In the genomic region with DNA sequence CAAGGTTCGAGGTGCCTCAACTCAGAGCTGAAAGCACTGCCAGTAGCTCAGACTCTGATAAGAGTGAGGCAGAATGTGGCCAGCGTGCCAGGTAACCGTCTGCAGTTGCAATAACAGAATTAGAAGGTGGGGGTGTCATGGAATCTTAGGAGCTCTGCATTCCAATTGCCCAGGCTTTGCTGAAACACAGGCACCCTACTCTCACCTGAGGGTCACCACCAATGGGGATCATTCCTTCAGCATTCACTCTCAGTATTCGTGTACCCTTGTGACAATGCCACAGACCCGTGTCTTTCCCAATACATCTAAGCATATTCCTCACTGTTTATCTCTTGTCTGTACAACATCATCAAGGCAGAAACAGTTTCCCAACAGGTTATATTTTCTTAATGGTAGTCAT, we compare ENCODE assay signal across 8 cellular contexts. TPM values are rescaled to one million over a fixed set of nuclear protein-coding genes. Genes with fewer than 3 reads are reported as not detected.
DNase-seq lines count a peak whose midpoint lies in the region; ATAC-seq and TF ChIP-seq lines count a peak whose summit lies in the region.
"Not testable (repeated sequence)": the region's sequence is repeated elsewhere in the genome, so short reads cannot be mapped to it uniquely, and the experiment has no call there.

A gene with protein sequence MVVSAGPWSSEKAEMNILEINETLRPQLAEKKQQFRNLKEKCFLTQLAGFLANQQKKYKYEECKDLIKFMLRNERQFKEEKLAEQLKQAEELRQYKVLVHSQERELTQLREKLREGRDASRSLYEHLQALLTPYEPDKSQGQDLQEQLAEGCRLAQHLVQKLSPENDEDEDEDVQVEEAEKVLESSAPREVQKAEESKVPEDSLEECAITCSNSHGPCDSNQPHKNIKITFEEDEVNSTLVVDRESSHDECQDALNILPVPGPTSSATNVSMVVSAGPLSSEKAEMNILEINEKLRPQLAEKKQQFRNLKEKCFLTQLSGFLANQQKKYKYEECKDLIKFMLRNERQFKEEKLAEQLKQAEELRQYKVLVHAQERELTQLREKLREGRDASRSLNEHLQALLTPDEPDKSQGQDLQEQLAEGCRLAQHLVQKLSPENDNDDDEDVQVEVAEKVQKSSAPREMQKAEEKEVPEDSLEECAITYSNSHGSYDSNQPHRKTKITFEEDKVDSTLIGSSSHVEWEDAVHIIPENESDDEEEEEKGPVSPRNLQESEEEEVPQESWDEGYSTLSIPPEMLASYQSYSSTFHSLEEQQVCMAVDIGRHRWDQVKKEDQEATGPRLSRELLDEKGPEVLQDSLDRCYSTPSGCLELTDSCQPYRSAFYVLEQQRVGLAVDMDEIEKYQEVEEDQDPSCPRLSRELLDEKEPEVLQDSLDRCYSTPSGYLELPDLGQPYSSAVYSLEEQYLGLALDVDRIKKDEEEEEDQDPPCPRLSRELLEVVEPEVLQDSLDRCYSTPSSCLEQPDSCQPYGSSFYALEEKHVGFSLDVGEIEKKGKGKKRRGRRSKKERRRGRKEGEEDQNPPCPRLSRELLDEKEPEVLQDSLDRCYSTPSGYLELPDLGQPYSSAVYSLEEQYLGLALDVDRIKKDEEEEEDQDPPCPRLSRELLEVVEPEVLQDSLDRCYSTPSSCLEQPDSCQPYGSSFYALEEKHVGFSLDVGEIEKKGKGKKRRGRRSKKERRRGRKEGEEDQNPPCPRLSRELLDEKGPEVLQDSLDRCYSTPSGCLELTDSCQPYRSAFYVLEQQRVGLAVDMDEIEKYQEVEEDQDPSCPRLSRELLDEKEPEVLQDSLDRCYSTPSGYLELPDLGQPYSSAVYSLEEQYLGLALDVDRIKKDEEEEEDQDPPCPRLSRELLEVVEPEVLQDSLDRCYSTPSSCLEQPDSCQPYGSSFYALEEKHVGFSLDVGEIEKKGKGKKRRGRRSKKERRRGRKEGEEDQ (N-terminal part only) (minus strand): TSS at position 101 of the 400 bp plus-strand sequence. CDS start 294 bp downstream, outside the sequence.

- BruUV-seq in Caco-2 (replicated peaks; lab: Mats Ljungman, UMichigan), result not testable (repeated sequence)

- H3K27me3 Mint-ChIP-seq in Caco-2 (ENCODE audit: insufficient read depth, unreplicated experiment); activated CD8-positive, alpha-beta memory T cell treated with anti-CD3 and anti-CD28 coated beads, Interleukin-2, amount 10 ng/mL, durations not matched to agents 7 days and 5 days; chondrocyte (ENCODE audit: low read depth): not testable (repeated sequence)

- not testable (repeated sequence) for ATAC-seq in activated CD8-positive, alpha-beta memory T cell treated with anti-CD3 and anti-CD28 coated beads, Interleukin-2, amount 10 ng/mL, durations not matched to agents 7 days and 5 days; upper lobe of left lung (ENCODE audit: low FRiP score in 2 of 2)

- not testable (repeated sequence) for TF ChIP-seq CTCF in Caco-2 (IDR thresholded peaks at IDR 0.05; ENCODE audit: insufficient read depth in 1 of 2, low read depth in 1 of 2, low read length in 1 of 2, severe bottlenecking in 1 of 2, unreplicated experiment in 1 of 2); Peyer's patch (IDR thresholded peaks at IDR 0.05); chondrocyte (IDR thresholded peaks at IDR 0.05); upper lobe of left lung (IDR thresholded peaks at IDR 0.05)

- not testable (repeated sequence) for DNase-seq in Caco-2; Peyer's patch; activated CD8-positive, alpha-beta memory T cell treated with anti-CD3 and anti-CD28 coated beads, Interleukin-2, amount 10 ng/mL, durations not matched to agents 7 days and 5 days; chondrocyte (ENCODE audit: low spot score); cardiac septum (ENCODE audit: low spot score); pulmonary artery endothelial cell (ENCODE audit: low read depth, low spot score); upper lobe of left lung

- H3K4me1 ChIP-seq in Caco-2; Peyer's patch; mononuclear cell (ENCODE audit: insufficient read depth, low read length); upper lobe of left lung: not testable (repeated sequence)

- not testable (repeated sequence) for TF ChIP-seq EP300 in upper lobe of left lung (IDR thresholded peaks at IDR 0.05)

- CTCF ChIA-PET in Caco-2 (lab: Charles Lee); activated CD8-positive, alpha-beta memory T cell treated with anti-CD3 and anti-CD28 coated beads, Interleukin-2, amount 10 ng/mL, durations not matched to agents 7 days and 5 days (lab: Charles Lee): not testable (repeated sequence)

- not testable (repeated sequence) for H3K27ac ChIP-seq in Peyer's patch, upper lobe of left lung

- intact Hi-C loops in Caco-2 (cut with micrococcal nuclease; ENCODE audit: unreplicated experiment); cardiac septum (cut with DNase I): not testable (repeated sequence)

- not testable (repeated sequence) for H3K36me3 ChIP-seq in Caco-2 (ENCODE audit: control insufficient read depth, insufficient read depth, low read length); Peyer's patch; upper lobe of left lung

- not testable (repeated sequence) for H3K4me1 Mint-ChIP-seq in Caco-2 (ENCODE audit: low read depth, unreplicated experiment); activated CD8-positive, alpha-beta memory T cell treated with anti-CD3 and anti-CD28 coated beads, Interleukin-2, amount 10 ng/mL, durations not matched to agents 7 days and 5 days; chondrocyte (ENCODE audit: low read depth)

- H3K36me3 Mint-ChIP-seq in Caco-2 (ENCODE audit: insufficient read depth, unreplicated experiment); activated CD8-positive, alpha-beta memory T cell treated with anti-CD3 and anti-CD28 coated beads, Interleukin-2, amount 10 ng/mL, durations not matched to agents 7 days and 5 days; chondrocyte (ENCODE audit: low read depth): not testable (repeated sequence)

- H3K4me3 ChIP-seq in Caco-2 (ENCODE audit: low read depth, low read length); Peyer's patch; mononuclear cell (ENCODE audit: low read length); upper lobe of left lung: not testable (repeated sequence)

- POLR2A ChIA-PET in Caco-2 (lab: Charles Lee), result not testable (repeated sequence)

- no CpG with 5 or more reads among the region's 5 CpGs for WGBS in upper lobe of left lung, 2 donors

- not testable (repeated sequence) for H3K9me3 Mint-ChIP-seq in Caco-2 (ENCODE audit: unreplicated experiment); activated CD8-positive, alpha-beta memory T cell treated with anti-CD3 and anti-CD28 coated beads, Interleukin-2, amount 10 ng/mL, durations not matched to agents 7 days and 5 days (ENCODE audit: low read depth); chondrocyte (ENCODE audit: low read depth)

- not testable (repeated sequence) for H3K27me3 ChIP-seq in Caco-2 (replicated peaks; ENCODE audit: control insufficient read depth, insufficient read depth, low read length); Peyer's patch; mononuclear cell (ENCODE audit: insufficient read depth, low read length); upper lobe of left lung

- H3K9me3 ChIP-seq in Caco-2; Peyer's patch; mononuclear cell (ENCODE audit: low read depth, low read length); upper lobe of left lung: not testable (repeated sequence)

- not testable (repeated sequence) for TF ChIP-seq POLR2A in Peyer's patch (IDR thresholded peaks at IDR 0.05); upper lobe of left lung (IDR thresholded peaks at IDR 0.05)

- not testable (repeated sequence) for H3K4me3 Mint-ChIP-seq in Caco-2 (ENCODE audit: unreplicated experiment); activated CD8-positive, alpha-beta memory T cell treated with anti-CD3 and anti-CD28 coated beads, Interleukin-2, amount 10 ng/mL, durations not matched to agents 7 days and 5 days; chondrocyte (ENCODE audit: unreplicated experiment)

- H3K27ac Mint-ChIP-seq in Caco-2 (ENCODE audit: unreplicated experiment); activated CD8-positive, alpha-beta memory T cell treated with anti-CD3 and anti-CD28 coated beads, Interleukin-2, amount 10 ng/mL, durations not matched to agents 7 days and 5 days; chondrocyte (ENCODE audit: unreplicated experiment): not testable (repeated sequence)

RNA-seq across cellular contexts. Expression of the gene that starts here (rescaled TPM):
- 12.8 and 14.5 TPM in 2 replicates for total RNA-seq in Caco-2 (2022)
- total RNA-seq in Peyer's patch, result 10 to 100 TPM; 18.2 to 42.5 (median 35.7) TPM
- total RNA-seq in activated CD8-positive, alpha-beta memory T cell treated with anti-CD3 and anti-CD28 coated beads, Interleukin-2, amount 10 ng/mL, durations not matched to agents 7 days and 5 days, result 10 to 100 TPM; 21.3 to 25.2 TPM
- 21.7 to 24.6 TPM (median 21.9 TPM) in 3 replicates for total RNA-seq in chondrocyte
- 11.9 TPM for total RNA-seq in cardiac septum
- 23.0 TPM for total RNA-seq in mononuclear cell
- 15.4 and 17.0 TPM in 2 replicates for total RNA-seq in pulmonary artery endothelial cell
- total RNA-seq in upper lobe of left lung, result 100 to 1,000 TPM in 1 of 6 donors, 10 to 100 TPM in 5; 19.4 to 104 (median 38.0) TPM
